ENCODE assay signal across 8 cellular contexts in the genomic region with DNA sequence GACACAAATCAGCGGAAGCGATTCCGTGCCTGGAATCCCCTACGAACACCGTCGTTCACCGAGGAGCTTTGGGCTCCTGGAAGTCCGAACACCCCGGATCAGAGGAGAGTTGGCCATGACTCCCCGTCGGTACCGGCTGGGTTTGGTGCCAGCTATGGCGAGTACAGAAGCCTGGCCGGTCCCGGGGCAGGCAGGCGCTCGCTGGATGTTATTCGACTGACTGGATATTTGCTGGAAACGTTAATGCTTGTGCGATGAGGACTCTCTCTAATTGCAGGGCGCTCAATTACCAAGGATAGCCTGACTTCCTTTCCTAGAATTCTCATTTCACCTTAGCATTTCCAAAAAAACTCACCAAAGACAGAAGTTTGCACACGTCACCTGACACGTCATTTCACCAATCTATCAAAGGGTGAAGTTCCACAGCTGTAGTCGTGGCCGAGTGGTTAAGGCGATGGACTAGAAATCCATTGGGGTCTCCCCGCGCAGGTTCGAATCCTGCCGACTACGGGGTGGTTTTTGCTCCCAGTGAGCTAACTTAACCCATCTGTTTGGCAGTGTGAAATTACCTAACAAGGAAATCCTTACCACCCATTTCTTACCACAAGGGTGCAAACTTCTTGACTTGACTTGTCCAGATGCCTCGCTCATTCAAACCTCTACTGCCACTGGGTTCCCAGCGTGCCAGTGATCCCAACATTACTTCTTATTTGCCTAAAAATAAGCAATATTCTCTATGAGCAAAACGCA. TPM values are rescaled to one million over a fixed set of nuclear protein-coding genes. Genes with fewer than 3 reads are reported as not detected.
A peak's percentile ranks its signal among the peaks of the same experiment; 100 is the strongest.
DNase-seq lines count a peak whose midpoint lies in the region; ATAC-seq and TF ChIP-seq lines count a peak whose summit lies in the region.

No MANE protein-coding gene starts in this region.

- H3K36me3 ChIP-seq in fibroblast of lung (ENCODE audit: control insufficient read depth, insufficient read depth, low read length) (no peaks in the 10 kb centered on the region), neuronal stem cell (replicated peaks in 1 of 2; ENCODE audit: control insufficient read depth in 2 of 2, insufficient read depth in 2 of 2, low read length in 2 of 2) (no peaks in the 10 kb centered on the region), vagina (no peaks in the 10 kb centered on the region)

- H3K27me3 ChIP-seq in fibroblast of lung (ENCODE audit: control insufficient read depth, insufficient read depth, low read length), result no peaks in the 10 kb centered on the region
- peaks cover 0 to 11% (median 0%) of the 10 kb centered on the region in 3 experiments for H3K27me3 ChIP-seq in neuronal stem cell (ENCODE audit: control insufficient read depth in 3 of 3, insufficient read depth in 3 of 3, low read depth in 1 of 3, low read length in 3 of 3)
- H3K27me3 ChIP-seq in vagina, result no peaks in the 10 kb centered on the region

- H2BK5ac ChIP-seq in neuronal stem cell (ENCODE audit: low read length), result no peak overlapping the region

- H3K4me3 ChIP-seq in fibroblast of lung (replicated peaks in 1 of 4; ENCODE audit: control extremely low read depth in 1 of 4, insufficient read depth in 1 of 4, low read depth in 3 of 4, low read length in 4 of 4), result peak overlapping the region; percentile 66 to 92 (median 78)
- H3K4me3 ChIP-seq in neuronal stem cell (ENCODE audit: low read length in 2 of 2), result peak overlapping the region; percentile 60 to 88
- peak overlapping the region; percentile 41 to 45 for H3K4me3 ChIP-seq in vagina

- H3K4me1 ChIP-seq in fibroblast of lung (ENCODE audit: control insufficient read depth, extremely low read depth, insufficient read depth, low read length) (no peaks in the 10 kb centered on the region), neuronal stem cell (ENCODE audit: control insufficient read depth in 2 of 2, insufficient read depth in 1 of 2, low read depth in 1 of 2, low read length in 2 of 2) (peaks cover 0 to 13% of the 10 kb centered on the region in 2 donors), vagina (peaks cover 11% of the 10 kb centered on the region)

- no peak overlapping the region for H2BK12ac ChIP-seq in neuronal stem cell (ENCODE audit: low read length)

- peak; percentile 92 for DNase-seq in activated CD8-positive, alpha-beta memory T cell treated with anti-CD3 and anti-CD28 coated beads for 24 hours
- DNase-seq in activated CD8-positive, alpha-beta memory T cell treated with anti-CD3 and anti-CD28 coated beads, Interleukin-2, amount 50 U/mL, for 4 hours, result no peak
- peak; percentile 16 for DNase-seq in KBM-7
- DNase-seq in activated CD8-positive, alpha-beta memory T cell treated with anti-CD3 and anti-CD28 coated beads for 48 hours (ENCODE audit: low read depth in 2 of 3, low spot score in 2 of 3), result peak; percentile 62 to 80 (median 71)
- peak; percentile 85 to 92 for DNase-seq in fibroblast of lung (ENCODE audit: low read depth in 2 of 2)
- DNase-seq in neuronal stem cell (ENCODE audit: low spot score), result peak; percentile 72
- DNase-seq in vagina (ENCODE audit: extremely low spot score in 2 of 2), result no peak

- no peaks in the 10 kb centered on the region for H3K79me2 ChIP-seq in fibroblast of lung (ENCODE audit: control insufficient read depth, insufficient read depth, low read length)

- no peak overlapping the region for H2BK15ac ChIP-seq in neuronal stem cell (ENCODE audit: low read length)

- no peaks in the 10 kb centered on the region for H4K20me1 ChIP-seq in fibroblast of lung (ENCODE audit: control insufficient read depth, extremely low read depth, insufficient read depth, low read length)

- peak overlapping the region; percentile 80 for H3K18ac ChIP-seq in neuronal stem cell (ENCODE audit: low read length)

- intact Hi-C loops in vagina (cut with DNase I), result loop anchor here (5.0 kb wide), 1 partner anchor 627 kb away; a partner anchor contains a TSS

- H3K23ac ChIP-seq in neuronal stem cell (ENCODE audit: low read depth, low read length, poor library complexity), result no peak overlapping the region

- no peaks in the 10 kb centered on the region for H3K9me3 ChIP-seq in fibroblast of lung (ENCODE audit: control insufficient read depth, insufficient read depth, low read depth, low read length)
- H3K9me3 ChIP-seq in neuronal stem cell (replicated peaks in 1 of 2; ENCODE audit: control insufficient read depth in 2 of 2, insufficient read depth in 1 of 2, low read depth in 1 of 2, low read length in 2 of 2), result no peaks in the 10 kb centered on the region
- H3K9me3 ChIP-seq in vagina, result no peaks in the 10 kb centered on the region

- H3K9ac ChIP-seq in fibroblast of lung (ENCODE audit: insufficient read depth, low read length) (peak overlapping the region; percentile 26), neuronal stem cell (ENCODE audit: low read depth, low read length, poor library complexity) (peak overlapping the region; percentile 91)

- no peak overlapping the region for H2AK5ac ChIP-seq in neuronal stem cell (ENCODE audit: low read depth, low read length)

- TF ChIP-seq CTCF in fibroblast of lung (conservative IDR thresholded peaks at IDR 0.05 in 1 of 2, IDR thresholded peaks at IDR 0.05 in 1 of 2; ENCODE audit: low read depth in 1 of 2, low read length in 2 of 2), result peak in 1 of 2 donors; percentile 13
- no peak for TF ChIP-seq CTCF in vagina (IDR thresholded peaks at IDR 0.05)

- TF ChIP-seq POLR2A in vagina (IDR thresholded peaks at IDR 0.05), result no peak

- peak overlapping the region; percentile 97 for H3K14ac ChIP-seq in neuronal stem cell (ENCODE audit: low read length)

- no peak overlapping the region for H3K4ac ChIP-seq in neuronal stem cell (ENCODE audit: low read length)

- WGBS in neuronal stem cell (ENCODE audit: extremely low coverage in 2 of 2, insufficient read length in 2 of 2, insufficient replicate concordance in 1 of 2), 2 donors, result no CpG with 5 or more reads among the region's 34 CpGs

- peak overlapping the region; percentile 85 for H2AFZ ChIP-seq in fibroblast of lung (ENCODE audit: low read length)
- peak overlapping the region; percentile 87 for H2AFZ ChIP-seq in neuronal stem cell (ENCODE audit: low read length)

- H4K91ac ChIP-seq in neuronal stem cell (ENCODE audit: low read depth, low read length, poor library complexity), result no peak overlapping the region

- ATAC-seq in HG03175 (IDR thresholded peaks at IDR 0.05; ENCODE audit: unreplicated experiment), result no peak

- no peak overlapping the region for H2BK120ac ChIP-seq in neuronal stem cell (ENCODE audit: low read depth, low read length)

- in situ Hi-C loops in KBM-7 (cut with MboI; ENCODE audit: low pct_unique_long_range_greater_than_20kb, low sequenced_read_pairs), result no loop called here

- H3K27ac ChIP-seq in fibroblast of lung (ENCODE audit: insufficient read depth, low read length), result peak overlapping the region; percentile 22
- no peak overlapping the region for H3K27ac ChIP-seq in neuronal stem cell (replicated peaks; ENCODE audit: low read length)
- H3K27ac ChIP-seq in vagina, result no peak overlapping the region

- no peak overlapping the region for H4K8ac ChIP-seq in neuronal stem cell (ENCODE audit: low read depth, low read length)

- H3K4me2 ChIP-seq in fibroblast of lung (ENCODE audit: extremely low read depth, insufficient read depth, low read length), result peak overlapping the region; percentile 86
- H3K4me2 ChIP-seq in neuronal stem cell (ENCODE audit: insufficient read depth, low read length, poor library complexity, severe bottlenecking), result peak overlapping the region; percentile 92

- H3K79me1 ChIP-seq in neuronal stem cell (ENCODE audit: low read depth, low read length), result no peaks in the 10 kb centered on the region

RNA-seq across cellular contexts. Expression of a gene that starts 22.7 kb away (rescaled TPM):
- total RNA-seq in fibroblast of lung (9.0 and 9.4 TPM in 2 replicates), vagina (4.4 TPM)
- polyA plus RNA-seq in fibroblast of lung, result 4.3 and 5.2 TPM in 2 replicates
- polyA plus RNA-seq in fibroblast of lung (2012), result 3.2 and 3.3 TPM in 2 replicates
- polyA minus RNA-seq in fibroblast of lung (ENCODE audit: low replicate concordance), result 0.74 and 0.75 TPM in 2 replicates
- polyA plus RNA-seq in neuronal stem cell (2013, experiment 1 of 2), result 11.0 TPM
- 11.0 TPM for polyA plus RNA-seq in neuronal stem cell (2013, experiment 2 of 2)

Comparison
In these comparisons a context has a peak if more than half of its experiments do, and no peak if none do; other contexts are left out.
1. DNase-seq: peak in activated CD8-positive, alpha-beta memory T cell treated with anti-CD3 and anti-CD28 coated beads for 24 hours (single experiment), KBM-7 (single experiment), activated CD8-positive, alpha-beta memory T cell treated with anti-CD3 and anti-CD28 coated beads for 48 hours (3 of 3), fibroblast of lung (2 of 2) and neuronal stem cell (single experiment); none in activated CD8-positive, alpha-beta memory T cell treated with anti-CD3 and anti-CD28 coated beads, Interleukin-2, amount 50 U/mL, for 4 hours (single experiment) and vagina (0 of 2).
2. Peak in every context shown above with its lines, with median percentiles within 50 percentile points of each other: H3K4me3 ChIP-seq.